In the genomic region with DNA sequence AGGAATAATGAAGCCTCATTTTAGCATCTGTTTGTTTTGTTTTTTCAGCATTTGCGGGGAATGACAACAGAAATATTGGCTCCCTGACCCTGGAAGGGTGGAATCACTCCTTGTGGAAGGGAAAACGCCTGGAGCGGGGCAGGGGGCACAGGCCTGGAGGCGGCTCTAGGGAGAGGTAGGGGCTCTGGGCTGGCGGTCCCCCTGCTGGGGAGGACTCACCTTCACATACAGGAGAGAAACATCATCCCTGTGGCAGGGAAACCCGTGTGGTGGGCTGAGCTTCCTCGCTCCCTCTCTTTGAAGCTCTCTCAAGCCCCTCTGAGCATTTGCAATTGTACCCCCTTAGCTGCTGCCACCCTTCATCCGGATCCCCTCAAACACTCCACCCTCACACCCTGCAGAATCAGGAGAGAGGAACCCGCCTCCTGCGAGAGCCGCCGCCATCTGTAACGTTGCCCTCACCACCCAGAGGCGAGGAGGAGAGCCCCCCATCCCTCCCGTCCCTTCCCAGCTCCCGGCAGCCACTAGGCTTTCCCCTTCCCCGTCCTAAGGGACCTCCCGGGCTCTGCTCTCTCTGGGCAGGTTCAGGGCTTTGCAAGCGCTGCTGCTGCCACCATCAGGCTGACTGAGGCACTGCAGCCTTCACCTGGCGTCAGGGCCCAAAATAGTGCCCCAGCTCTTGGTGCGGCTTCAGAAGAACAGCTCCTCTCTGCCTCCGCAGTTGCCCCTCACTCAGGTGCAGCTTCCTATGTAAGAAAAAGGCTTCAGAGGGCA, we compare ENCODE assay signal across 8 cellular contexts. TPM values are rescaled to one million over a fixed set of nuclear protein-coding genes. Genes with fewer than 3 reads are reported as not detected.
DNase-seq lines count a peak whose midpoint lies in the region; ATAC-seq and TF ChIP-seq lines count a peak whose summit lies in the region.

No MANE protein-coding gene starts in this region.

- intact Hi-C loops in vagina (cut with DNase I) = loop anchor here (10.0 kb wide), 1 partner anchor 275 kb away; no protein-coding TSS in a partner anchor

- H3K4me2 ChIP-seq in Karpas-422 (ENCODE audit: low read depth, low read length, poor library complexity, severe bottlenecking) (no peak overlapping the region), trophoblast cell (ENCODE audit: low read length) (no peak overlapping the region)

- no peaks in the 10 kb centered on the region for H3K79me1 ChIP-seq in trophoblast cell (ENCODE audit: low read length)

- H4K91ac ChIP-seq in trophoblast cell (ENCODE audit: low read depth, low read length) = no peak overlapping the region

- H3K79me2 ChIP-seq in Karpas-422 (ENCODE audit: low read length) (no peaks in the 10 kb centered on the region), trophoblast cell (ENCODE audit: control insufficient read depth, insufficient read depth, low read length, poor library complexity) (no peaks in the 10 kb centered on the region)

- H3K27me3 ChIP-seq in Karpas-422 (ENCODE audit: low read length) = no peaks in the 10 kb centered on the region
- H3K27me3 ChIP-seq in trophoblast cell (ENCODE audit: insufficient read depth, low read length) = no peaks in the 10 kb centered on the region
- no peaks in the 10 kb centered on the region for H3K27me3 ChIP-seq in vagina

- no peaks in the 10 kb centered on the region for H4K20me1 ChIP-seq in Karpas-422 (ENCODE audit: insufficient read depth, low read depth, low read length)

- H2BK5ac ChIP-seq in trophoblast cell (ENCODE audit: low read depth, low read length, poor library complexity) = no peak overlapping the region

- ATAC-seq in GM21526 (IDR thresholded peaks at IDR 0.05; ENCODE audit: low FRiP score, unreplicated experiment) = peak; percentile 89

- H3K4me1 Mint-ChIP-seq in glutamatergic neuron (ENCODE audit: low read depth, unreplicated experiment) = peaks cover 14% of the 10 kb centered on the region

- no peak overlapping the region for H2BK12ac ChIP-seq in trophoblast cell (ENCODE audit: low read length)

- no peak overlapping the region for H3K23ac ChIP-seq in trophoblast cell (ENCODE audit: low read length)

- no peak overlapping the region for H3K9ac ChIP-seq in Karpas-422 (ENCODE audit: low read length)
- no peak overlapping the region for H3K9ac ChIP-seq in trophoblast cell (ENCODE audit: low read length)

- peak; percentile 89 for TF ChIP-seq CTCF in glutamatergic neuron (IDR thresholded peaks at IDR 0.05; ENCODE audit: partially characterized antibody, unreplicated experiment)
- peak; percentile 53 to 66 (median 59) for TF ChIP-seq CTCF in vagina (IDR thresholded peaks at IDR 0.05)

- H3K27me3 Mint-ChIP-seq in glutamatergic neuron (ENCODE audit: unreplicated experiment) = peaks cover under 1% of the 10 kb centered on the region

- no peak for TF ChIP-seq POLR2A in vagina (IDR thresholded peaks at IDR 0.05)

- no peak overlapping the region for H3K4me3 ChIP-seq in Karpas-422 (ENCODE audit: low read length)
- no peak overlapping the region for H3K4me3 ChIP-seq in trophoblast cell (ENCODE audit: low read depth, low read length)
- H3K4me3 ChIP-seq in vagina = no peak overlapping the region

- no CpG with 5 or more reads among the region's 22 CpGs for WGBS in trophoblast cell (ENCODE audit: extremely low coverage, insufficient coverage, insufficient read length)

- no peaks in the 10 kb centered on the region for H3K36me3 Mint-ChIP-seq in glutamatergic neuron (ENCODE audit: unreplicated experiment)

- no peaks in the 10 kb centered on the region for H3K4me1 ChIP-seq in Karpas-422 (ENCODE audit: low read length)
- H3K4me1 ChIP-seq in trophoblast cell (ENCODE audit: control insufficient read depth in 1 of 2, insufficient read depth in 2 of 2, low read length in 2 of 2) = peaks cover 2 to 5% of the 10 kb centered on the region in 2 experiments
- no peaks in the 10 kb centered on the region for H3K4me1 ChIP-seq in vagina

- no peak overlapping the region for H2AFZ ChIP-seq in Karpas-422 (ENCODE audit: low read length)
- H2AFZ ChIP-seq in trophoblast cell (ENCODE audit: insufficient read depth, low read length, poor library complexity) = no peak overlapping the region

- H3K9me3 ChIP-seq in Karpas-422 (ENCODE audit: low read length) = no peaks in the 10 kb centered on the region
- H3K9me3 ChIP-seq in trophoblast cell (ENCODE audit: insufficient read depth, low read depth, low read length) = peaks cover 3% of the 10 kb centered on the region
- H3K9me3 ChIP-seq in vagina = no peaks in the 10 kb centered on the region

- no peak overlapping the region for H3K4me3 Mint-ChIP-seq in glutamatergic neuron (ENCODE audit: unreplicated experiment)

- H2AK5ac ChIP-seq in trophoblast cell (ENCODE audit: low read length) = no peak overlapping the region

- no peak overlapping the region for H3K27ac Mint-ChIP-seq in glutamatergic neuron (ENCODE audit: unreplicated experiment)

- no peak overlapping the region for H3K4ac ChIP-seq in trophoblast cell (ENCODE audit: low read depth, low read length)

- H2BK120ac ChIP-seq in trophoblast cell (ENCODE audit: insufficient read depth, low read length, poor library complexity) = no peak overlapping the region

- H3K27ac ChIP-seq in Karpas-422 (ENCODE audit: low read length) (no peak overlapping the region), trophoblast cell (ENCODE audit: low read depth, low read length) (no peak overlapping the region), vagina (no peak overlapping the region)

- H4K8ac ChIP-seq in trophoblast cell (ENCODE audit: low read depth, low read length) = no peak overlapping the region

- DNase-seq in DMS153 treated with DMSO at 0.1 percent for 48 hours (lab: John Stamatoyannopoulos, UW; ENCODE audit: unreplicated experiment) (peak; percentile 63), Karpas-422 (peak; percentile 70), RPMI8226 (peak; percentile 55), glutamatergic neuron (peak; percentile 94), trophoblast cell (peak; percentile 79 to 91), vagina (ENCODE audit: extremely low spot score in 2 of 2) (no peak)
- peak; percentile 59 for DNase-seq in activated naive CD4-positive, alpha-beta T cell treated with Interleukin-2 at 50 U/mL for 16 hours

- no peak overlapping the region for H3K14ac ChIP-seq in trophoblast cell (ENCODE audit: low read length)

- no peaks in the 10 kb centered on the region for H3K9me3 Mint-ChIP-seq in glutamatergic neuron (ENCODE audit: unreplicated experiment)

- H4K12ac ChIP-seq in trophoblast cell (ENCODE audit: low read depth, low read length) = no peak overlapping the region

- H3K36me3 ChIP-seq in Karpas-422 (ENCODE audit: insufficient read depth, low read length) (no peaks in the 10 kb centered on the region), trophoblast cell (ENCODE audit: control insufficient read depth in 1 of 2, insufficient read depth in 2 of 2, low read length in 2 of 2) (no peaks in the 10 kb centered on the region), vagina (no peaks in the 10 kb centered on the region)

- no peaks in the 10 kb centered on the region for H3K9me2 ChIP-seq in Karpas-422 (replicated peaks; ENCODE audit: insufficient read depth, low read length)

- H3K18ac ChIP-seq in trophoblast cell (ENCODE audit: low read length) = no peak overlapping the region

RNA-seq across cellular contexts. Expression of gene KIRREL3, which starts 10.4 kb away (rescaled TPM):
- not detected in 2 replicates for total RNA-seq in Karpas-422 (2014; rRNA removed; shearing (Covaris generic); ENCODE audit: low replicate concordance)
- 25.3 TPM for total RNA-seq in glutamatergic neuron (ENCODE audit: unreplicated experiment)
- polyA plus RNA-seq in trophoblast cell (2013) = 0.04 TPM in 1 of 2 replicates, not detected in the other
- not detected for total RNA-seq in vagina

Comparison
In these comparisons a context has a peak if more than half of its experiments do, and no peak if none do; other contexts are left out.
1. DNase-seq: peak in DMS153 treated with DMSO at 0.1 percent for 48 hours (single experiment), Karpas-422 (single experiment), RPMI8226 (single experiment), activated naive CD4-positive, alpha-beta T cell treated with Interleukin-2 at 50 U/mL for 16 hours (single experiment), glutamatergic neuron (single experiment) and trophoblast cell (2 of 2); none in vagina (0 of 2).
2. RNA of gene KIRREL3, which starts 10.4 kb away (total RNA-seq): 25.3 TPM in glutamatergic neuron (single experiment); not detected in Karpas-422 and not detected in vagina (single experiment); every median in the first group is over 10 times any median in the second.